Comparison of ENCODE assay signal across 8 cellular contexts in genomic region chr17:50508573-50509460, GRCh38. TPM values are rescaled to one million over a fixed set of nuclear protein-coding genes. Genes with fewer than 3 reads are reported as not detected.
DNase-seq lines count a peak whose midpoint lies in the region; ATAC-seq and TF ChIP-seq lines count a peak whose summit lies in the region.

No MANE protein-coding gene starts in this region.

- H3F3A ChIP-seq in GM23338 (replicated peaks; ENCODE audit: low read depth), result peaks cover 6% of the 10 kb centered on the region; the same call in 1 of the 2 replicates

- H2AFZ ChIP-seq in GM23338, result peak overlapping the region; percentile 98

- peaks cover 10% of the 10 kb centered on the region; the same call in 1 of the 2 replicates for H3K4me1 ChIP-seq in GM23338 (ENCODE audit: insufficient read depth)
- no peaks in the 10 kb centered on the region for H3K4me1 ChIP-seq in right cardiac atrium (ENCODE audit: control insufficient read depth, insufficient read depth, low read length)
- peaks cover 4 to 13% (median 7%) of the 10 kb centered on the region in 3 donors for H3K4me1 ChIP-seq in skeletal muscle tissue (ENCODE audit: control insufficient read depth in 3 of 3, insufficient read depth in 3 of 3, low read length in 3 of 3)

- DNase-seq in GM23338 (ENCODE audit: low spot score) (no peak), right cardiac atrium (no peak), NCI-H2227 (lab: John Stamatoyannopoulos, UW; ENCODE audit: unreplicated experiment) (no peak), SW480 (ENCODE audit: low spot score) (no peak)
- DNase-seq in activated CD8-positive, alpha-beta T cell treated with anti-CD3 and anti-CD28 coated beads for 36 hours, result no peak

- H3K4me2 ChIP-seq in GM23338, result peak overlapping the region; percentile 96

- H3K27me3 ChIP-seq in GM23338 (ENCODE audit: insufficient read depth) (no peaks in the 10 kb centered on the region; the same call in 1 of the 2 replicates), right cardiac atrium (ENCODE audit: control insufficient read depth, insufficient read depth) (no peaks in the 10 kb centered on the region), skeletal muscle tissue (ENCODE audit: control insufficient read depth in 3 of 3, insufficient read depth in 3 of 3, low read length in 3 of 3) (no peaks in the 10 kb centered on the region)

- H3K4me3 ChIP-seq in GM23338 (peak overlapping the region; percentile 92), right cardiac atrium (ENCODE audit: low read length) (peak overlapping the region; percentile 70), skeletal muscle tissue (ENCODE audit: low read length in 3 of 3) (peak overlapping the region; percentile 64 to 67 (median 65))

- no peaks in the 10 kb centered on the region for H3K79me2 ChIP-seq in GM23338 (replicated peaks; ENCODE audit: insufficient read depth)

- WGBS in right cardiac atrium, result 28% methylated on average over 32 of the region's 32 CpGs

- H3K4me3 Mint-ChIP-seq in GM23338, result peak overlapping the region; percentile 86
- H3K4me3 Mint-ChIP-seq in activated CD8-positive, alpha-beta T cell treated with anti-CD3 and anti-CD28 coated beads for 36 hours, result peak overlapping the region; percentile 97

- H4K20me1 ChIP-seq in GM23338 (replicated peaks; ENCODE audit: insufficient read depth), result no peaks in the 10 kb centered on the region

- H3K9me2 ChIP-seq in GM23338 (ENCODE audit: insufficient read depth), result no peaks in the 10 kb centered on the region

- H3K9me3 ChIP-seq in right cardiac atrium (ENCODE audit: control insufficient read depth, low read length) (no peaks in the 10 kb centered on the region), skeletal muscle tissue (ENCODE audit: control insufficient read depth in 3 of 3, low read length in 3 of 3) (no peaks in the 10 kb centered on the region)

- H3K27ac ChIP-seq in GM23338 (ENCODE audit: low read depth) (no peak overlapping the region), right cardiac atrium (ENCODE audit: low read length) (peak overlapping the region; percentile 1), skeletal muscle tissue (ENCODE audit: low read depth, low read length) (peak overlapping the region; percentile 48)

- TF ChIP-seq CTCF in GM23338 (conservative IDR thresholded peaks at IDR 0.05; ENCODE audit: low read depth in 2 of 2), result no peak
- no peak for TF ChIP-seq CTCF in activated CD8-positive, alpha-beta T cell treated with anti-CD3 and anti-CD28 coated beads for 36 hours (IDR thresholded peaks at IDR 0.05)

- H3K4me1 Mint-ChIP-seq in GM23338, result peaks cover 31% of the 10 kb centered on the region
- peaks cover 50% of the 10 kb centered on the region for H3K4me1 Mint-ChIP-seq in activated CD8-positive, alpha-beta T cell treated with anti-CD3 and anti-CD28 coated beads for 36 hours (ENCODE audit: low read depth)

- peak; percentile 9 for ATAC-seq in GM23338
- ATAC-seq in activated CD8-positive, alpha-beta T cell treated with anti-CD3 and anti-CD28 coated beads for 36 hours, result no peak
- peak in 1 of 2 donors; percentile 7 for ATAC-seq in right cardiac atrium
- ATAC-seq in GM21447 (IDR thresholded peaks at IDR 0.05; ENCODE audit: unreplicated experiment), result no peak
- ATAC-seq in HG03097 (IDR thresholded peaks at IDR 0.05; ENCODE audit: low FRiP score, unreplicated experiment), result no peak

- POLR2A ChIA-PET in activated CD8-positive, alpha-beta T cell treated with anti-CD3 and anti-CD28 coated beads for 36 hours (lab: Charles Lee), result interaction anchor here (0.8 kb wide), 1 partner anchor 29 kb away, joined by 4 read pairs; the partner anchor contains the start of gene RSAD1

- peak overlapping the region; percentile 65 to 73 (median 69) for H3K9ac ChIP-seq in skeletal muscle tissue (ENCODE audit: low read depth in 1 of 3, low read length in 3 of 3)

- H3K36me3 Mint-ChIP-seq in GM23338 (ENCODE audit: low read depth), result peaks cover 2% of the 10 kb centered on the region; the same call in 1 of the 3 replicates
- H3K36me3 Mint-ChIP-seq in activated CD8-positive, alpha-beta T cell treated with anti-CD3 and anti-CD28 coated beads for 36 hours (ENCODE audit: low read depth), result peaks cover 8% of the 10 kb centered on the region

- intact Hi-C loops in activated CD8-positive, alpha-beta T cell treated with anti-CD3 and anti-CD28 coated beads for 36 hours (cut with micrococcal nuclease), result no loop called here
- intact Hi-C loops in right cardiac atrium (cut with DNase I), result no loop called here

- no peak overlapping the region for H3K27ac Mint-ChIP-seq in GM23338
- H3K27ac Mint-ChIP-seq in activated CD8-positive, alpha-beta T cell treated with anti-CD3 and anti-CD28 coated beads for 36 hours, result peak overlapping the region; percentile 89

- peaks cover 11% of the 10 kb centered on the region for H3K27me3 Mint-ChIP-seq in GM23338 (ENCODE audit: insufficient read depth, low read depth, poor library complexity)
- no peaks in the 10 kb centered on the region for H3K27me3 Mint-ChIP-seq in activated CD8-positive, alpha-beta T cell treated with anti-CD3 and anti-CD28 coated beads for 36 hours

- CTCF ChIA-PET in activated CD8-positive, alpha-beta T cell treated with anti-CD3 and anti-CD28 coated beads for 36 hours (lab: Charles Lee), result interaction anchor here (1.7 to 2.6 kb wide), 2 partner anchors 30 to 112 kb away, joined by 7 to 12 read pairs; partner anchors contain the start of genes LRRC59 and RSAD1

- H3K36me3 ChIP-seq in GM23338 (ENCODE audit: insufficient read depth) (no peaks in the 10 kb centered on the region), skeletal muscle tissue (ENCODE audit: control insufficient read depth in 3 of 3, insufficient read depth in 3 of 3, low read length in 3 of 3) (no peaks in the 10 kb centered on the region)

- no peaks in the 10 kb centered on the region for H3K9me3 Mint-ChIP-seq in GM23338
- no peaks in the 10 kb centered on the region for H3K9me3 Mint-ChIP-seq in activated CD8-positive, alpha-beta T cell treated with anti-CD3 and anti-CD28 coated beads for 36 hours

TF ChIP-seq in GM23338, 12 proteins besides CTCF, POLR2A, EP300 and RAD21 (continues in another document):
- TF ChIP-seq REST (IDR thresholded peaks at IDR 0.05; ENCODE audit: unreplicated experiment) (no peak), STAT1 (IDR thresholded peaks at IDR 0.05; ENCODE audit: unreplicated experiment) (no peak), CREB1 (CRISPR knock-in tag; IDR thresholded peaks at IDR 0.05; ENCODE audit: low read depth) (no peak)

RNA-seq across cellular contexts. Expression of gene MYCBPAP, which starts 0.6 kb away (rescaled TPM):
- 0.63 and 4.6 TPM in 2 replicates for total RNA-seq in GM23338 (2014; rRNA removed; shearing (Covaris generic))
- polyA plus RNA-seq in GM23338 (2016; fragmentation: Nextera tagmentation; extraction: Ambion mirVana), result 1.7 and 1.8 TPM in 2 replicates
- 1 to 10 TPM; 6.7 to 6.9 TPM for total RNA-seq in activated CD8-positive, alpha-beta T cell treated with anti-CD3 and anti-CD28 coated beads for 36 hours
- 1 to 10 TPM in 2 of 4 donors, under 1 TPM in 2; 0.57 to 1.9 (median 0.95) TPM for total RNA-seq in right cardiac atrium
- 0.88 TPM for polyA plus RNA-seq in right cardiac atrium
- total RNA-seq in skeletal muscle tissue, result under 0.01 TPM

RNA-seq across cellular contexts. Expression of gene EPN3, which starts 23.7 kb away (rescaled TPM):
- 7.7 and 13.7 TPM in 2 replicates for total RNA-seq in GM23338 (2014; rRNA removed; shearing (Covaris generic))
- polyA plus RNA-seq in GM23338 (2016; fragmentation: Nextera tagmentation; extraction: Ambion mirVana), result 2.2 and 2.3 TPM in 2 replicates
- total RNA-seq in activated CD8-positive, alpha-beta T cell treated with anti-CD3 and anti-CD28 coated beads for 36 hours, result not detected
- 10 to 100 TPM in 3 of 4 donors, 1 to 10 TPM in 1; 5.4 to 31.5 (median 27.3) TPM for total RNA-seq in right cardiac atrium
- 22.6 TPM for polyA plus RNA-seq in right cardiac atrium
- not detected for total RNA-seq in skeletal muscle tissue

RNA-seq across cellular contexts. Expression of gene RSAD1, which starts 30.2 kb away (rescaled TPM):
- 27.5 and 28.7 TPM in 2 replicates for total RNA-seq in GM23338 (2014; rRNA removed; shearing (Covaris generic))
- 16.5 and 18.4 TPM in 2 replicates for polyA plus RNA-seq in GM23338 (2016; fragmentation: Nextera tagmentation; extraction: Ambion mirVana)
- 10 to 100 TPM; 39.2 to 40.7 TPM for total RNA-seq in activated CD8-positive, alpha-beta T cell treated with anti-CD3 and anti-CD28 coated beads for 36 hours
- total RNA-seq in right cardiac atrium, result 10 to 100 TPM; 27.8 to 38.5 (median 32.3) TPM
- 23.9 TPM for polyA plus RNA-seq in right cardiac atrium
- 12.0 TPM for total RNA-seq in skeletal muscle tissue

RNA-seq across cellular contexts. Expression of gene SPATA20, which starts 38.2 kb away (rescaled TPM):
- total RNA-seq in GM23338 (2014; rRNA removed; shearing (Covaris generic)), result 17.4 and 32.7 TPM in 2 replicates
- polyA plus RNA-seq in GM23338 (2016; fragmentation: Nextera tagmentation; extraction: Ambion mirVana), result 12.5 and 13.8 TPM in 2 replicates
- total RNA-seq in activated CD8-positive, alpha-beta T cell treated with anti-CD3 and anti-CD28 coated beads for 36 hours, result 10 to 100 TPM; 29.0 to 36.2 TPM
- 10 to 100 TPM; 45.9 to 71.8 (median 52.6) TPM for total RNA-seq in right cardiac atrium
- polyA plus RNA-seq in right cardiac atrium, result 58.1 TPM
- total RNA-seq in skeletal muscle tissue, result 27.7 TPM

RNA-seq across cellular contexts. Expression of gene CHAD, which starts 40.1 kb away (rescaled TPM):
- not detected in 2 replicates for total RNA-seq in GM23338 (2014; rRNA removed; shearing (Covaris generic))
- 0.18 TPM in 1 of 2 replicates, not detected in the other for polyA plus RNA-seq in GM23338 (2016; fragmentation: Nextera tagmentation; extraction: Ambion mirVana)
- not detected for total RNA-seq in activated CD8-positive, alpha-beta T cell treated with anti-CD3 and anti-CD28 coated beads for 36 hours
- total RNA-seq in right cardiac atrium, result 1 to 10 TPM in 1 of 4 donors, under 1 TPM in 3; 0.34 to 1.1 (median 0.53) TPM
- polyA plus RNA-seq in right cardiac atrium, result 0.57 TPM
- total RNA-seq in skeletal muscle tissue, result 1.6 TPM
